In the genomic region with DNA sequence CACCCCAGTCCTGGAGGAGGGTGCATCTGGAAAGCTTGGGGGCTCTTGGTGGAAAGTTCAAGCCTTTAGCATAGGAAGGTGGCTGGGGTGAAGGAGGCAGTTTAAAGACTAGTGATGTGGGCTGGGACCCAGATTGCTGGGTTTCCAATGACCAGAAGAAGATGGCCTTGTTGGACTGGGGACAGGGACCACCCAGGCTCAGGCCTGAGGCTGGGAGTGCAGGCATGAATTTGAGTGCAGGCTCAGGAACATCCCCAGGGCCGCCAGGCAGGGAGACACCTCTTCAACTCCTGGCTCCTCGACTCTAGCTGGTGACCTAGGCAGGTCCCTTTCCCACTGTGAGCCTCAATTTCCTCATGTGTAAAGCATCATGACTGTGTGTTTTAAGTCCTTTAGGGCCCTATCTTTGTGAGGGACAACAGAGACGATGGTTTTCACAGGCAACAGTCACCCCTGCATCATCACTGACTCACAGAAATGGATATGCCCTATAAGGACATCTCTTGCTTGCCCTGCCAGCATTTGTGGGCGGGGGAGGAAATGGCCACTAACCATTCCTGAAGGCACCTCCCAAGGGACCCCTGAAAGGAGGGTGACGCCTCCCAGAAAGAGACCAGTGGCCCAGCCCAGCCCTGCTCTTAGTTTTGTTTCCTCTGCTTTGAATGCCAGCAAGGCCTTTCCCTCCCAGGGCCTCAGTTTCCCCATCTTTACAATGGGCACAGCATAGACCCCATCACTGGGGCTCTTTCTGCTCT, we compare ENCODE assay signal across 8 cellular contexts. TPM values are rescaled to one million over a fixed set of nuclear protein-coding genes. Genes with fewer than 3 reads are reported as not detected.
DNase-seq lines count a peak whose midpoint lies in the region; ATAC-seq and TF ChIP-seq lines count a peak whose summit lies in the region.

No MANE protein-coding gene starts in this region.

- no peak overlapping the region for H3K23ac ChIP-seq in H9 (ENCODE audit: insufficient read length, low read depth, low read length)

- H4K5ac ChIP-seq in H9 (ENCODE audit: insufficient read length, low read depth, low read length) = no peak overlapping the region

- H2BK5ac ChIP-seq in H9 (ENCODE audit: insufficient read length, low read length) = no peak overlapping the region

- H2AFZ ChIP-seq in H9 (ENCODE audit: low read length) = no peak overlapping the region

- H3K27ac ChIP-seq in skeletal muscle tissue (ENCODE audit: low read depth, low read length) (peak overlapping the region; percentile 74), H9 (ENCODE audit: insufficient read length, low read depth, low read length) (no peak overlapping the region)

- H3K4me2 ChIP-seq in H9 (ENCODE audit: insufficient read depth, insufficient read length, low read length) = no peak overlapping the region

- H3K56ac ChIP-seq in H9 (ENCODE audit: insufficient read length, low read depth, low read length) = no peak overlapping the region

- no peaks in the 10 kb centered on the region for H3K23me2 ChIP-seq in H9 (ENCODE audit: insufficient read length, low read depth, low read length, poor library complexity, severe bottlenecking)

- H3K27me3 ChIP-seq in skeletal muscle tissue (ENCODE audit: control insufficient read depth in 3 of 3, insufficient read depth in 3 of 3, low read length in 3 of 3) (no peaks in the 10 kb centered on the region), H9 (ENCODE audit: insufficient read depth, low read length) (peaks cover 2% of the 10 kb centered on the region; the same call in 1 of the 2 replicates)

- H3K4me3 Mint-ChIP-seq in H9 = no peak overlapping the region

- H2AK5ac ChIP-seq in H9 (ENCODE audit: insufficient read length, low read length) = no peak overlapping the region

- H3K79me1 ChIP-seq in H9 (ENCODE audit: insufficient read depth, low read depth, low read length, poor library complexity, severe bottlenecking) = no peaks in the 10 kb centered on the region

- H4K8ac ChIP-seq in H9 (replicated peaks; ENCODE audit: insufficient read length, low read depth, low read length) = no peak overlapping the region

- peaks cover 0 to 2% (median 0%) of the 10 kb centered on the region in 3 donors for H3K36me3 ChIP-seq in skeletal muscle tissue (ENCODE audit: control insufficient read depth in 3 of 3, insufficient read depth in 3 of 3, low read length in 3 of 3)

- peaks cover 16 to 18% of the 10 kb centered on the region in 2 experiments for H3K4me1 Mint-ChIP-seq in H9

- H4K20me1 ChIP-seq in H9 (ENCODE audit: control insufficient read depth, insufficient read depth, insufficient read length) = no peaks in the 10 kb centered on the region

- peaks cover 0 to 5% of the 10 kb centered on the region in 2 experiments; a peak in 1 of 5 replicates for H3K9me3 Mint-ChIP-seq in H9

- H3K79me2 ChIP-seq in H9 (ENCODE audit: insufficient read depth, low read length) = no peaks in the 10 kb centered on the region

- no peak overlapping the region for H3K18ac ChIP-seq in H9 (ENCODE audit: insufficient read length, low read depth, low read length)

- no peak overlapping the region for H3K14ac ChIP-seq in H9 (ENCODE audit: insufficient read depth, low read length)

- H2BK15ac ChIP-seq in H9 (ENCODE audit: low read depth, low read length) = no peak overlapping the region

- ATAC-seq in HG02938 (IDR thresholded peaks at IDR 0.05; ENCODE audit: unreplicated experiment) (peak; percentile 58), HG02623 (IDR thresholded peaks at IDR 0.05; ENCODE audit: unreplicated experiment) (no peak)

- H4K91ac ChIP-seq in H9 (ENCODE audit: insufficient read length, low read depth, low read length) = no peak overlapping the region

- H3K4me1 ChIP-seq in skeletal muscle tissue (ENCODE audit: control insufficient read depth in 3 of 3, insufficient read depth in 3 of 3, low read length in 3 of 3) (peaks cover 19 to 21% (median 19%) of the 10 kb centered on the region in 3 donors), H9 (ENCODE audit: insufficient read depth, low read length) (peaks cover 3% of the 10 kb centered on the region; the same call in 1 of the 2 replicates)

- H3K9me3 ChIP-seq in skeletal muscle tissue (ENCODE audit: control insufficient read depth in 3 of 3, low read length in 3 of 3) (no peaks in the 10 kb centered on the region), H9 (ENCODE audit: control insufficient read depth, low read depth, low read length) (no peaks in the 10 kb centered on the region)

- H3K9ac ChIP-seq in skeletal muscle tissue (ENCODE audit: low read depth in 1 of 3, low read length in 3 of 3) (no peak overlapping the region), H9 (ENCODE audit: extremely low read depth, insufficient read length, low read length) (no peak overlapping the region)

- H3K27ac Mint-ChIP-seq in H9 = peak overlapping the region in 1 of 3 experiments; percentile 81; a peak in 2 of 7 replicates

- CTCF ChIA-PET in GM10248 (lab: Yijun Ruan, JAX) = interaction anchor here (1.2 to 2.4 kb wide), 8 partner anchors 9 to 46 kb away, joined by 3 to 16 read pairs (median 4); no protein-coding TSS in a partner anchor

- TF ChIP-seq CTCF in GM10248 (IDR thresholded peaks at IDR 0.05; ENCODE audit: control extremely low read depth, extremely low read depth, low read depth, missing control alignments) = no peak
- no peak for TF ChIP-seq CTCF in H9 (conservative IDR thresholded peaks at IDR 0.05)

- H2BK12ac ChIP-seq in H9 (ENCODE audit: insufficient read length, low read depth, low read length) = no peak overlapping the region

- peaks cover 4% of the 10 kb centered on the region for H3K27me3 Mint-ChIP-seq in H9 (ENCODE audit: low read depth)

- no peak overlapping the region for H2BK20ac ChIP-seq in H9 (ENCODE audit: low read depth, low read length, poor library complexity, severe bottlenecking)

- H3K4ac ChIP-seq in H9 (ENCODE audit: low read depth, low read length) = no peak overlapping the region

- no CpG with 5 or more reads among the region's 5 CpGs for WGBS in H9 (ENCODE audit: extremely low coverage, insufficient read length, low lambda C conversion rate)

- DNase-seq in GM10248 (ENCODE audit: extremely low spot score) (peak; percentile 56), fibroblast of gingiva (ENCODE audit: low read depth) (peak; percentile 90), H9 (no peak), NCI-H146 (lab: John Stamatoyannopoulos, UW) (no peak)
- DNase-seq in activated CD4-positive, alpha-beta T cell treated with anti-CD3 and anti-CD28 coated beads for 48 hours = peak; percentile 68

- no peak overlapping the region for H3T11ph ChIP-seq in H9 (ENCODE audit: low read length)

- H2BK120ac ChIP-seq in H9 (ENCODE audit: low read depth, low read length, poor library complexity, severe bottlenecking) = no peak overlapping the region

- H3K36me3 Mint-ChIP-seq in H9 (ENCODE audit: insufficient read depth in 1 of 3, low read depth in 3 of 3) = no peaks in the 10 kb centered on the region

- POLR2A ChIA-PET in GM10248 (lab: Yijun Ruan, JAX) = interaction anchor here (1.1 to 1.4 kb wide), 3 partner anchors 11 to 69 kb away, joined by 3 to 7 read pairs (median 5); partner anchors contain the start of genes HERPUD1 and NLRC5

- no peak overlapping the region for H3K4me3 ChIP-seq in skeletal muscle tissue (ENCODE audit: low read length in 3 of 3)

RNA-seq across cellular contexts. Expression of gene NLRC5, which starts 11.1 kb away (rescaled TPM):
- 5.7 TPM for total RNA-seq in skeletal muscle tissue
- total RNA-seq in H9 (2021) = 1.6 and 2.4 TPM in 2 replicates

RNA-seq across cellular contexts. Expression of gene CETP, which starts 38.7 kb away (rescaled TPM):
- total RNA-seq in skeletal muscle tissue = 3.1 TPM
- total RNA-seq in H9 (2021) = not detected in 2 replicates

Comparison
In these comparisons a context has a peak if more than half of its experiments do, and no peak if none do; other contexts are left out.
1. DNase-seq: peak in GM10248 (single experiment), activated CD4-positive, alpha-beta T cell treated with anti-CD3 and anti-CD28 coated beads for 48 hours (single experiment) and fibroblast of gingiva (single experiment); none in H9 (single experiment) and NCI-H146 (single experiment).